Comparison of ENCODE assay signal across 34 cellular contexts in the genomic region with DNA sequence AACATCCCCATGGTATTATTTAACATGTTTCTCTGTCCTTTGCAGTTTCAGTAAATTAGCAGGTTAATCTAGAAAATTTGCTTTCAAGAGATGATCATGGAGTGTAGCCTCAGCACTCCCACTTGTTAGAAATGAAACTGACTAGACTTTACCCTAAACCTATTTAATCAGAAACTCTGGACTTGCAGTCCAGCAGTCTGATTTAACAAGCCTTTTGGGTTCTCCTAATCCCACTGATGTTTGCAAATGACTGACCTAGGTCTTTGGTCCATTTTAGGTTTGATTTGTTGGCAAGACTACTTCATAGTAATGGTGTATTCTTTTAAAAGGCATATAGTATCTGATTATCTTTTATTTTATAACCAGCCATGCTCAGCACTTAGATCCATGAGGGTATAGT.
"Had no signal": no experiment of that assay in that cellular context is flagged by ENCODE, and none has a peak within 500 bp of the region (broad histone marks: within the 10 kb centered on the region; RNA-seq: fewer than 3 reads in every experiment).

No MANE protein-coding gene starts in this region.

- FAIRE-seq: astrocyte, bronchial epithelial cell had no signal

- DNase-seq: activated effector memory CD4-positive, alpha-beta T cell treated with anti-CD3 and anti-CD28 coated beads, Interleukin-2, amount 50 U/mL, for 16 hours; activated effector memory CD4-positive, alpha-beta T cell treated with Interleukin-2 at 50 U/mL for 16 hours; activated gamma-delta T cell; activated gamma-delta T cell treated with Interleukin-2 at 50 U/mL for 16 hours; activated naive CD4-positive, alpha-beta T cell; activated naive CD4-positive, alpha-beta T cell treated with anti-CD3 and anti-CD28 coated beads for 36 hours; activated naive CD4-positive, alpha-beta T cell treated with anti-CD3 and anti-CD28 coated beads, Interleukin-2, amount 10 ng/mL, durations not matched to agents 7 days and 5 days; activated naive CD4-positive, alpha-beta T cell treated with anti-CD3 and anti-CD28 coated beads, Interleukin-2, amount 50 U/mL, for 16 hours; activated naive CD4-positive, alpha-beta T cell treated with Interleukin-2 at 50 U/mL for 16 hours; activated naive CD8-positive, alpha-beta T cell treated with anti-CD3 and anti-CD28 coated beads for 36 hours; activated naive CD8-positive, alpha-beta T cell treated with anti-CD3 and anti-CD28 coated beads, Interleukin-2, amount 10 ng/mL, durations not matched to agents 7 days and 5 days; activated naive CD8-positive, alpha-beta T cell treated with anti-CD3 and anti-CD28 coated beads, Interleukin-2, amount 50 U/mL, for 24 hours; activated T-cell treated with anti-CD3 and anti-CD28 coated beads, Interleukin-2, amount 50 U/mL, for 1 hour; activated T-cell treated with anti-CD3 and anti-CD28 coated beads, Interleukin-2, amount 50 U/mL, for 24 hours; activated T-cell treated with anti-CD3 and anti-CD28 coated beads, Interleukin-2, amount 50 U/mL, for 4 hours; activated T-cell treated with anti-CD3 and anti-CD28 coated beads, Interleukin-2, amount 50 U/mL, for 48 hours; activated T-cell treated with anti-CD3 and anti-CD28 coated beads, Interleukin-2, amount 50 U/mL, for 72 hours; adrenal gland; amniotic stem cell; amygdala; anterior cingulate cortex; aorta; body of pancreas; brain microvascular endothelial cell; caudate nucleus; central memory CD4-positive, alpha-beta T cell; cerebellar nuclear complex had no signal

- H3K36me3 ChIP-seq: adrenal gland, ascending aorta, brain microvascular endothelial cell, breast epithelium, cardiac muscle cell had no signal

- H3K27me3 ChIP-seq: ascending aorta, body of pancreas, brain microvascular endothelial cell, breast epithelium, cardiac muscle cell had no signal

- ATAC-seq: activated naive CD4-positive, alpha-beta T cell treated with anti-CD3 and anti-CD28 coated beads, Interleukin-2, amount 50 U/mL, for 72 hours; activated naive CD8-positive, alpha-beta T cell treated with anti-CD3 and anti-CD28 coated beads, Interleukin-2, amount 50 U/mL, for 24 hours; activated T-cell treated with anti-CD3 and anti-CD28 coated beads, Interleukin-2, amount 50 U/mL, for 4 hours; activated T-cell treated with anti-CD3 and anti-CD28 coated beads, Interleukin-2, amount 50 U/mL, for 72 hours; activated T-helper 17 cell treated with anti-CD3 and anti-CD28 coated beads, Interleukin-2, amount 50 U/mL, for 72 hours; body of pancreas had no signal

- H3K4me3 ChIP-seq: adrenal gland, ascending aorta, body of pancreas, breast epithelium, cardiac muscle cell had no signal

- H3K9me3 ChIP-seq: adrenal gland, ascending aorta, body of pancreas, breast epithelium had no signal

- H3K4me1 ChIP-seq: adrenal gland, ascending aorta, body of pancreas, breast epithelium had no signal

- H3K27ac ChIP-seq: adrenal gland, ascending aorta, body of pancreas, brain microvascular endothelial cell, breast epithelium, cardiac muscle cell had no signal
